In genomic region chr4:172018358-172018757, GRCh38 we compare ENCODE assay signal across 25 cellular contexts.
A peak's percentile ranks its signal among the peaks of the same experiment; 100 is the strongest.
DNase-seq lines count a peak whose midpoint lies in the region; ATAC-seq, FAIRE-seq and TF ChIP-seq lines count a peak whose summit lies in the region.
"Had no signal": no experiment of that assay in that cellular context is flagged by ENCODE, and none has a peak within 500 bp of the region (broad histone marks: within the 10 kb centered on the region; RNA-seq: fewer than 3 reads in every experiment).

No MANE protein-coding gene starts in this region.

- DNase-seq in NCI-H1105 treated with DMSO at 0.1 percent for 48 hours (lab: John Stamatoyannopoulos, UW) = peak; percentile 3
- no peak for DNase-seq in NCI-H1105 (lab: John Stamatoyannopoulos, UW)
- peak; percentile 26 for DNase-seq in NCI-H69 (lab: John Stamatoyannopoulos, UW)
- DNase-seq in bronchial epithelial cell (ENCODE audit: low read depth) = peak; percentile 48
- DNase-seq in neural progenitor cell (ENCODE audit: low spot score) = no peak
- no peak for DNase-seq in SK-N-DZ (ENCODE audit: low spot score)
- DNase-seq: AML-193; CD4-positive, alpha-beta memory T cell; DMS153; DMS79; GDM1; GOT3; H7; HFFc6; IMR-90 had no signal

- TF ChIP-seq CTCF in bronchial epithelial cell (IDR thresholded peaks at IDR 0.05; ENCODE audit: insufficient read depth, low read length, severe bottlenecking) (no peak), neural progenitor cell (IDR thresholded peaks at IDR 0.05) (no peak)

- ATAC-seq in GM18858 (IDR thresholded peaks at IDR 0.05; ENCODE audit: unreplicated experiment) = no peak
- ATAC-seq: A549, HCT116 had no signal

- no peaks in the 10 kb centered on the region for H3K4me1 Mint-ChIP-seq in neural progenitor cell
- H3K4me1 Mint-ChIP-seq: CD14-positive monocyte; CD4-positive, alpha-beta memory T cell had no signal

- H2AFZ ChIP-seq in neural progenitor cell (replicated peaks) = peak overlapping the region; percentile 50

- no peaks in the 10 kb centered on the region for H3K36me3 Mint-ChIP-seq in neural progenitor cell
- H3K36me3 Mint-ChIP-seq: CD14-positive monocyte; CD4-positive, alpha-beta memory T cell had no signal

- H3K4me3 ChIP-seq in bronchial epithelial cell (ENCODE audit: low read depth, low read length) (no peak overlapping the region), neural progenitor cell (no peak overlapping the region)
- H3K4me3 ChIP-seq: A549, BLaER1 had no signal

- no peaks in the 10 kb centered on the region for H3K79me2 ChIP-seq in neural progenitor cell (ENCODE audit: low read depth)

- no peaks in the 10 kb centered on the region for H3K9me3 Mint-ChIP-seq in neural progenitor cell
- H3K9me3 Mint-ChIP-seq: HFFc6 had no signal

- no peaks in the 10 kb centered on the region for H3K9me3 ChIP-seq in neural progenitor cell (ENCODE audit: low read depth)
- H3K9me3 ChIP-seq: A549, BLaER1 had no signal

- no peak overlapping the region for H3K9ac ChIP-seq in neural progenitor cell
- H3K9ac ChIP-seq: BLaER1 had no signal

- H3K36me3 ChIP-seq in bronchial epithelial cell (ENCODE audit: control insufficient read depth, insufficient read depth, low read length) = no peaks in the 10 kb centered on the region
- H3K36me3 ChIP-seq in neural progenitor cell = no peaks in the 10 kb centered on the region
- H3K36me3 ChIP-seq: BLaER1 had no signal

- peak overlapping the region; percentile 13 for H3K27ac Mint-ChIP-seq in neural progenitor cell
- H3K27ac Mint-ChIP-seq: CD4-positive, alpha-beta memory T cell; HFFc6 had no signal

- H3K27ac ChIP-seq in neural progenitor cell = no peak overlapping the region
- H3K27ac ChIP-seq: 22Rv1, A549, BLaER1, HL-60 had no signal

- no peaks in the 10 kb centered on the region for H3K4me1 ChIP-seq in neural progenitor cell
- H3K4me1 ChIP-seq: A549, BLaER1 had no signal

- no peaks in the 10 kb centered on the region for H3K27me3 Mint-ChIP-seq in neural progenitor cell (ENCODE audit: insufficient read depth, low read depth)
- H3K27me3 Mint-ChIP-seq: CD4-positive, alpha-beta memory T cell had no signal

- H3K4me3 Mint-ChIP-seq in neural progenitor cell = no peak overlapping the region
- H3K4me3 Mint-ChIP-seq: CD14-positive monocyte; CD4-positive, alpha-beta memory T cell; HFFc6 had no signal

- no peaks in the 10 kb centered on the region for H3F3A ChIP-seq in neural progenitor cell (ENCODE audit: low read depth)

- H3K27me3 ChIP-seq in bronchial epithelial cell (ENCODE audit: control insufficient read depth, insufficient read depth, low read length) (no peaks in the 10 kb centered on the region), neural progenitor cell (no peaks in the 10 kb centered on the region)
- H3K27me3 ChIP-seq: BLaER1 had no signal

- FAIRE-seq in bronchial epithelial cell (lab: Jason Lieb, UNC) = no peak
- FAIRE-seq: A549, GM12892, GM18507, HTR-8/SVneo had no signal

- H4K20me1 ChIP-seq in neural progenitor cell (ENCODE audit: low read depth) = no peaks in the 10 kb centered on the region
- H4K20me1 ChIP-seq: BLaER1 had no signal

- no peak overlapping the region for H3K4me2 ChIP-seq in neural progenitor cell
- H3K4me2 ChIP-seq: A549, BLaER1 had no signal

Comparison
In these comparisons a context has a peak if more than half of its experiments do, and no peak if none do; other contexts are left out.
1. DNase-seq: peak in NCI-H1105 treated with DMSO at 0.1 percent for 48 hours (single experiment), NCI-H69 (single experiment) and bronchial epithelial cell (single experiment); none in NCI-H1105 (single experiment), neural progenitor cell (single experiment) and SK-N-DZ (single experiment).